25 cellular contexts compared by ENCODE assay signal in genomic region chr6:24571361-24571760, GRCh38.
A peak's percentile ranks its signal among the peaks of the same experiment; 100 is the strongest.
DNase-seq lines count a peak whose midpoint lies in the region; FAIRE-seq and TF ChIP-seq lines count a peak whose summit lies in the region.
"Had no signal": no experiment of that assay in that cellular context is flagged by ENCODE, and none has a peak within 500 bp of the region (broad histone marks: within the 10 kb centered on the region; RNA-seq: fewer than 3 reads in every experiment).

No MANE protein-coding gene starts in this region.

- H3K9ac ChIP-seq in H1 (replicated peaks in 1 of 4; ENCODE audit: extremely low read depth in 1 of 4, low read depth in 3 of 4, low read length in 3 of 4) = no peak overlapping the region
- H3K9ac ChIP-seq: BLaER1 had no signal

- H4K5ac ChIP-seq in H1 (ENCODE audit: insufficient read length, low read depth, low read length) = no peak overlapping the region

- no peak overlapping the region for H2AK5ac ChIP-seq in H1 (ENCODE audit: low read depth, low read length)

- H3K4me1 ChIP-seq in H1 (replicated peaks in 1 of 4; ENCODE audit: control insufficient read depth in 3 of 4, insufficient read depth in 4 of 4, low read length in 3 of 4) (0 out of 7 replicates have a peak, but pooled peaks cover 0 to 3% (median 0%) of the 10 kb centered on the region in 4 experiments), suprapubic skin (no peaks in the 10 kb centered on the region)
- H3K4me1 ChIP-seq: BLaER1 had no signal

- no peak overlapping the region for H2BK12ac ChIP-seq in H1 (ENCODE audit: low read depth, low read length)

- no peak overlapping the region for H4K8ac ChIP-seq in H1 (ENCODE audit: extremely low read depth, insufficient read depth, low read length)

- no peak overlapping the region for H3K14ac ChIP-seq in H1 (ENCODE audit: insufficient read length)

- H3K4me2 ChIP-seq in H1 (ENCODE audit: insufficient read depth in 1 of 2, low read depth in 2 of 2, low read length in 2 of 2) = peak overlapping the region in 1 of 2 experiments; percentile 11; a peak in 1 of 4 replicates
- H3K4me2 ChIP-seq: BLaER1 had no signal

- H3K27me3 ChIP-seq in H7 (ENCODE audit: control insufficient read depth, insufficient read depth, low read length) (no peaks in the 10 kb centered on the region; the same call in 1 of the 2 replicates), H1 (replicated peaks in 1 of 4; ENCODE audit: control insufficient read depth in 3 of 4, extremely low read depth in 1 of 4, insufficient read depth in 3 of 4, low read length in 3 of 4) (peaks cover 0 to 6% (median 3%) of the 10 kb centered on the region in 4 experiments; a peak in 4 of 7 replicates), suprapubic skin (no peaks in the 10 kb centered on the region)
- H3K27me3 ChIP-seq: BE2C, BLaER1 had no signal

- H2AFZ ChIP-seq in H1 (ENCODE audit: low read length) = no peak overlapping the region

- H3K36me3 ChIP-seq in H7 (replicated peaks; ENCODE audit: control insufficient read depth, insufficient read depth, low read length) = no peaks in the 10 kb centered on the region
- 0 out of 8 replicates have a peak, but pooled peaks cover 0 to 3% (median 0%) of the 10 kb centered on the region in 4 experiments for H3K36me3 ChIP-seq in H1 (ENCODE audit: control insufficient read depth in 2 of 4, insufficient read depth in 4 of 4, low read length in 3 of 4)
- H3K36me3 ChIP-seq in suprapubic skin = no peaks in the 10 kb centered on the region
- H3K36me3 ChIP-seq: BE2C, BLaER1 had no signal

- H3K23me2 ChIP-seq in H1 (ENCODE audit: low read depth, low read length) = no peaks in the 10 kb centered on the region; the same call in 1 of the 2 replicates

- no peak overlapping the region for H4K91ac ChIP-seq in H1 (replicated peaks; ENCODE audit: insufficient read length, low read length)

- no peak overlapping the region for H3K4me3 ChIP-seq in H7 (ENCODE audit: insufficient read depth, low read depth, low read length)
- no peak overlapping the region for H3K4me3 ChIP-seq in H1 (ENCODE audit: extremely low read depth in 1 of 4, insufficient read depth in 2 of 4, low read depth in 3 of 4, low read length in 4 of 4)
- H3K4me3 ChIP-seq in suprapubic skin = no peak overlapping the region
- H3K4me3 ChIP-seq: BLaER1, GM12878 had no signal

- TF ChIP-seq RAD21 in H1 (IDR thresholded peaks at IDR 0.05 in 1 of 2, conservative IDR thresholded peaks at IDR 0.05 in 1 of 2; ENCODE audit: low read depth in 2 of 2, low read length in 2 of 2) = no peak

- TF ChIP-seq POLR2A in H1 (IDR thresholded peaks at IDR 0.05; ENCODE audit: control extremely low read depth in 1 of 2, low read depth in 2 of 2, low read length in 2 of 2) (no peak), suprapubic skin (IDR thresholded peaks at IDR 0.05) (no peak)

- no peak overlapping the region for H2BK15ac ChIP-seq in H1 (ENCODE audit: low read length)

- no peak overlapping the region for H3K56ac ChIP-seq in H1 (replicated peaks; ENCODE audit: insufficient read length, low read depth, low read length)

- no peaks in the 10 kb centered on the region for H3K79me1 ChIP-seq in H1 (ENCODE audit: low read depth, low read length)

- WGBS in H1 (ENCODE audit: extremely low coverage in 1 of 2, insufficient coverage in 1 of 2, insufficient read length in 1 of 2, insufficient replicate concordance in 2 of 2, low coverage in 1 of 2, low lambda C conversion rate in 2 of 2, missing lambda C conversion rate in 1 of 2), 2 experiments = 51 to 100% methylated on average over 1 to 6 of the region's 6 CpGs
- 86% methylated on average over 6 of the region's 6 CpGs for WGBS in suprapubic skin

- CTCF ChIA-PET in H1 (lab: Charles Lee; ENCODE audit: partially characterized antibody) = interaction anchor here (1.0 to 2.2 kb wide), 7 partner anchors 10 to 694 kb away, joined by 3 to 11 read pairs (median 3); partner anchors contain the start of gene KIAA0319

- no peak overlapping the region for H2BK5ac ChIP-seq in H1 (ENCODE audit: low read depth, low read length)

- H3K27ac ChIP-seq in H1 (ENCODE audit: low read depth, low read length) = no peak overlapping the region
- H3K27ac ChIP-seq in suprapubic skin = no peak overlapping the region
- H3K27ac ChIP-seq: BLaER1 had no signal

- H3K9me3 ChIP-seq in H1 (ENCODE audit: insufficient read depth in 2 of 2, low read depth in 1 of 2, low read length in 1 of 2) (no peaks in the 10 kb centered on the region), suprapubic skin (no peaks in the 10 kb centered on the region)
- H3K9me3 ChIP-seq: BE2C, BLaER1 had no signal

- no peaks in the 10 kb centered on the region for H3K79me2 ChIP-seq in H1 (ENCODE audit: control insufficient read depth in 1 of 2, insufficient read depth in 2 of 2, low read length in 2 of 2)

- no peak overlapping the region for H3K4ac ChIP-seq in H1 (replicated peaks; ENCODE audit: insufficient read length, low read depth, low read length)

- no peak overlapping the region for H3K18ac ChIP-seq in H1 (ENCODE audit: extremely low read depth, low read length)

- no peak overlapping the region for H3K23ac ChIP-seq in H1 (ENCODE audit: insufficient read length)

- peak; percentile 19 for DNase-seq in H7
- DNase-seq in H1 (ENCODE audit: low read depth in 1 of 2, low spot score in 2 of 2) = no peak
- DNase-seq in NCI-H345 (lab: John Stamatoyannopoulos, UW) = no peak
- DNase-seq in NCI-H1048 (lab: John Stamatoyannopoulos, UW) = no peak
- DNase-seq in suprapubic skin (ENCODE audit: low spot score in 2 of 2) = no peak
- DNase-seq: 8988T; ACHN; BE2C; C1 segment of cervical spinal cord; CD4-positive, alpha-beta memory T cell; CD4-positive, CD25-positive, alpha-beta regulatory T cell; CD8-positive, alpha-beta memory T cell; COR-L47; DMS 273 treated with DMSO at 0.1 percent for 48 hours; DMS153; DMS53; DMS79; DND-41; EL; GDM1 had no signal

- TF ChIP-seq CTCF in H1 (IDR thresholded peaks at IDR 0.05; ENCODE audit: control extremely low read depth in 1 of 3, insufficient read depth in 1 of 3, low read depth in 1 of 3, low read length in 3 of 3) (no peak), suprapubic skin (IDR thresholded peaks at IDR 0.05) (no peak)

- no peak overlapping the region for H2BK120ac ChIP-seq in H1 (replicated peaks; ENCODE audit: low read depth, low read length)

- H2BK20ac ChIP-seq in H1 (ENCODE audit: low read length) = no peak overlapping the region

- POLR2A ChIA-PET in H1 (lab: Charles Lee; ENCODE audit: partially characterized antibody) = interaction anchor here (1.0 to 2.0 kb wide), 2 partner anchors 112 to 133 kb away, joined by 3 to 5 read pairs; no protein-coding TSS in a partner anchor

- TF ChIP-seq EP300 in H1 (IDR thresholded peaks at IDR 0.05; ENCODE audit: borderline replicate concordance in 1 of 2, low read depth in 2 of 2, low read length in 2 of 2) = no peak
- TF ChIP-seq EP300 in suprapubic skin (IDR thresholded peaks at IDR 0.05) = no peak

- H4K20me1 ChIP-seq in H1 (replicated peaks in 1 of 2; ENCODE audit: control insufficient read depth in 1 of 2, insufficient read depth in 2 of 2, low read length in 2 of 2) = no peaks in the 10 kb centered on the region
- H4K20me1 ChIP-seq: BLaER1 had no signal

- peak; percentile 45 for FAIRE-seq in H1 (lab: Jason Lieb, UNC)
- FAIRE-seq: A204.1, GM12878, GM12892, GM18507 had no signal

TF ChIP-seq in H1, 55 proteins besides CTCF, POLR2A, EP300 and RAD21:
- TF ChIP-seq ATF2 (IDR thresholded peaks at IDR 0.05; ENCODE audit: low read length) = no peak
- TF ChIP-seq POU5F1 (IDR thresholded peaks at IDR 0.05; ENCODE audit: low read depth, low read length) = no peak
- TF ChIP-seq MAFK (IDR thresholded peaks at IDR 0.05; ENCODE audit: low read depth, low read length) = no peak
- no peak for TF ChIP-seq RFX5 (IDR thresholded peaks at IDR 0.05; ENCODE audit: borderline replicate concordance, low read depth, low read length)
- TF ChIP-seq ZNF274 (IDR thresholded peaks at IDR 0.05; ENCODE audit: borderline replicate concordance, extremely low read depth, low read length) = no peak
- TF ChIP-seq SRF (IDR thresholded peaks at IDR 0.05; ENCODE audit: low read depth, low read length) = no peak
- TF ChIP-seq CBX5 (IDR thresholded peaks at IDR 0.05; ENCODE audit: low read depth, low read length) = no peak
- no peak for TF ChIP-seq BCL11A (IDR thresholded peaks at IDR 0.05; ENCODE audit: low read depth in 2 of 2, low read length in 2 of 2)
- TF ChIP-seq RXRA (IDR thresholded peaks at IDR 0.05; ENCODE audit: insufficient read depth, low read depth, low read length) = 0 out of 2 replicates have a peak, but pooled peaks have one; percentile 55
TF ChIP-seq in H1: peak in this region for 1.
